Comparison of ENCODE assay signal across 8 cellular contexts in the genomic region with DNA sequence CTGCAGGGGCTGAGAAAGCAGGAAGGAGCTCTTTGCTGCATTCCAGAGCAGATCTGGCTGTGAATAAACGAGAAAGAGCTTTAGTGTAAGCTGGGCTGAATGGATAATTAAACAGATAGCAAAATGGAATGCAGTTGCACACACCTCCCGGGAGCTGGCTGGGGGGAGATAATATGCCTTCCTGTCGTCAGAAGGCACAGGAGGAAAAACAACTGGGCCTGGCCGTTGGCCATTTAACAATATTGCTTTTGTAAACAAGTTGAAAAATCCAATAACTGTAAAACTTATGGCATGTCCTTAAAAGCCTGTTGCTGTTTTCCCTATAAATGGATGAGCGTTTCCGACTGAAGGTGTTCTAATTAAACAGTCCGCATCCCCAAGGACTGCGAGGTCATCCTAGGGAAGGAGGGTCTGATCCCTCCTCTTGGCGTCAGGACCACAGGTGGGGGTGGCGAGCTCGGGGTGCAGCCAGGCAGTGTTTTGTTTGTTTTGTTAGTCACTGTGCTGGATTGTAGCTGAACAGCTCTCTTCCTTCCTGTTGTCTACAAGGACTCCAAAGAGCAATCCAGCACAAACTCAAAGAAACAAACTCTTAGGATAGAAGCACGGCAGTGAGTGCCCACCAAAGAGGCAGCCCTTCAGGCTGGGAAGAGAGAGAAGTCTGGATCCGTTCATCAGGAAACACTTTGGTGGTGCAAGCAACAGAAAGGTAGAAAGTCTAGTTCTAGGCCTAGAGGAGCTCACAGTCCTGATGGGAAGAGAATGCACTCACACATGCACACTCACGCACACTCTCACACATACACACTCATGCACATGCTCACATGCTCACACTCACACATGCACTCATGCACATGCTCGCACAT.
A peak's percentile ranks its signal among the peaks of the same experiment; 100 is the strongest.
DNase-seq lines count a peak whose midpoint lies in the region; ATAC-seq, FAIRE-seq and TF ChIP-seq lines count a peak whose summit lies in the region.

No MANE protein-coding gene starts in this region.

- no peak overlapping the region for H2BK5ac ChIP-seq in neuronal stem cell (ENCODE audit: low read length)

- H3K9me3 Mint-ChIP-seq in activated T-helper 17 cell treated with anti-CD3 and anti-CD28 coated beads, Interleukin-2, amount 50 U/mL, for 72 hours: peaks cover 4% of the 10 kb centered on the region

- no peak for ATAC-seq in activated T-helper 17 cell treated with anti-CD3 and anti-CD28 coated beads, Interleukin-2, amount 50 U/mL, for 72 hours (replicated peaks)
- ATAC-seq in GM21526 (IDR thresholded peaks at IDR 0.05; ENCODE audit: low FRiP score, unreplicated experiment): no peak
- no peak for ATAC-seq in HG02798 (IDR thresholded peaks at IDR 0.05; ENCODE audit: poor library complexity, unreplicated experiment)

- H3K4me2 ChIP-seq in endothelial cell of umbilical vein (ENCODE audit: insufficient read depth, low read length) (peak overlapping the region; percentile 44), neuronal stem cell (ENCODE audit: insufficient read depth, low read length, poor library complexity, severe bottlenecking) (peak overlapping the region; percentile 37)

- no peaks in the 10 kb centered on the region for H4K20me1 ChIP-seq in endothelial cell of umbilical vein (replicated peaks; ENCODE audit: control insufficient read depth, extremely low read depth, insufficient read depth, low read length)

- H3K14ac ChIP-seq in neuronal stem cell (ENCODE audit: low read length): peak overlapping the region; percentile 85

- H3K27me3 Mint-ChIP-seq in activated T-helper 17 cell treated with anti-CD3 and anti-CD28 coated beads, Interleukin-2, amount 50 U/mL, for 72 hours: peaks cover 12% of the 10 kb centered on the region

- peak overlapping the region; percentile 94 for H2BK12ac ChIP-seq in neuronal stem cell (ENCODE audit: low read length)

- H3K79me1 ChIP-seq in neuronal stem cell (ENCODE audit: low read depth, low read length): no peaks in the 10 kb centered on the region

- POLR2A ChIA-PET in endothelial cell of umbilical vein (lab: Charles Lee): no interaction called here

- peak overlapping the region; percentile 88 for H4K8ac ChIP-seq in neuronal stem cell (ENCODE audit: low read depth, low read length)

- H2AFZ ChIP-seq in endothelial cell of umbilical vein (ENCODE audit: low read depth, low read length) (no peak overlapping the region), neuronal stem cell (ENCODE audit: low read length) (peak overlapping the region; percentile 80)

- H3K4me3 ChIP-seq in endothelial cell of umbilical vein (replicated peaks in 1 of 3; ENCODE audit: insufficient read depth in 1 of 3, low read depth in 1 of 3, low read length in 3 of 3): no peak overlapping the region
- H3K4me3 ChIP-seq in neuronal stem cell (ENCODE audit: low read length in 2 of 2): peak overlapping the region; percentile 24 to 66

- no peak for TF ChIP-seq POLR2A in endothelial cell of umbilical vein (IDR thresholded peaks at IDR 0.05; ENCODE audit: low read depth, low read length)

- peak overlapping the region; percentile 91 for H3K18ac ChIP-seq in neuronal stem cell (ENCODE audit: low read length)

- H3K36me3 Mint-ChIP-seq in activated T-helper 17 cell treated with anti-CD3 and anti-CD28 coated beads, Interleukin-2, amount 50 U/mL, for 72 hours (ENCODE audit: low read depth): no peaks in the 10 kb centered on the region

- peak overlapping the region; percentile 34 for H4K91ac ChIP-seq in neuronal stem cell (ENCODE audit: low read depth, low read length, poor library complexity)

- H3K79me2 ChIP-seq in endothelial cell of umbilical vein (ENCODE audit: control insufficient read depth, insufficient read depth, low read length): no peaks in the 10 kb centered on the region

- peak; percentile 59 for DNase-seq in DMS53 treated with DMSO at 0.1 percent for 48 hours (lab: John Stamatoyannopoulos, UW; ENCODE audit: unreplicated experiment)
- DNase-seq in NCI-H82 treated with DMSO at 0.1 percent for 48 hours (lab: John Stamatoyannopoulos, UW; ENCODE audit: unreplicated experiment): peak; percentile 4
- DNase-seq in endothelial cell of umbilical vein (ENCODE audit: low read depth, low spot score): peak; percentile 58
- DNase-seq in neuronal stem cell (ENCODE audit: low spot score): peak; percentile 51
- DNase-seq in epidermal melanocyte (ENCODE audit: insufficient read length, low spot score): no peak

- H3K23ac ChIP-seq in neuronal stem cell (ENCODE audit: low read depth, low read length, poor library complexity): peak overlapping the region; percentile 9

- H3K27ac Mint-ChIP-seq in activated T-helper 17 cell treated with anti-CD3 and anti-CD28 coated beads, Interleukin-2, amount 50 U/mL, for 72 hours: no peak overlapping the region

- no TSS peak for BruUV-seq in endothelial cell of umbilical vein (replicated peaks; lab: Mats Ljungman, UMichigan)

- H2AK5ac ChIP-seq in neuronal stem cell (ENCODE audit: low read depth, low read length): peak overlapping the region; percentile 12

- H3K4me1 Mint-ChIP-seq in activated T-helper 17 cell treated with anti-CD3 and anti-CD28 coated beads, Interleukin-2, amount 50 U/mL, for 72 hours: no peaks in the 10 kb centered on the region

- H3K4me3 Mint-ChIP-seq in activated T-helper 17 cell treated with anti-CD3 and anti-CD28 coated beads, Interleukin-2, amount 50 U/mL, for 72 hours: no peak overlapping the region

- FAIRE-seq in endothelial cell of umbilical vein (lab: Jason Lieb, UNC): peak; percentile 93

- H3K36me3 ChIP-seq in endothelial cell of umbilical vein (ENCODE audit: control insufficient read depth in 2 of 2, extremely low read depth in 1 of 2, insufficient read depth in 2 of 2, low read length in 2 of 2) (no peaks in the 10 kb centered on the region), neuronal stem cell (replicated peaks in 1 of 2; ENCODE audit: control insufficient read depth in 2 of 2, insufficient read depth in 2 of 2, low read length in 2 of 2) (peaks cover 0 to 3% of the 10 kb centered on the region in 2 donors)

- intact Hi-C loops in endothelial cell of umbilical vein (cut with micrococcal nuclease): loop anchor here (2.0 kb wide), 1 partner anchor 25 kb away; no protein-coding TSS in a partner anchor

- CTCF ChIA-PET in endothelial cell of umbilical vein (lab: Charles Lee): interaction anchor here (0.7 to 2.3 kb wide), 7 partner anchors 8 to 49 kb away, joined by 3 to 13 read pairs (median 3); no protein-coding TSS in a partner anchor

- dilution Hi-C loops in endothelial cell of umbilical vein (cut with MboI; ENCODE audit: extremely low pct_ligation_motif_present, low sequenced_read_pairs): loop anchor here (25.0 kb wide), 1 partner anchor 505 kb away; no protein-coding TSS in a partner anchor

- no peak overlapping the region for H2BK120ac ChIP-seq in neuronal stem cell (ENCODE audit: low read depth, low read length)

- no peak for TF ChIP-seq CTCF in endothelial cell of umbilical vein (IDR thresholded peaks at IDR 0.05; ENCODE audit: extremely low read depth in 1 of 2, insufficient read depth in 1 of 2, low read depth in 1 of 2, low read length in 2 of 2)

- H3K9me1 ChIP-seq in endothelial cell of umbilical vein (replicated peaks; ENCODE audit: control insufficient read depth, extremely low read depth, insufficient read depth, low read length): no peaks in the 10 kb centered on the region

- no CpG with 5 or more reads among the region's 15 CpGs for WGBS in neuronal stem cell (ENCODE audit: extremely low coverage in 2 of 2, insufficient read length in 2 of 2, insufficient replicate concordance in 1 of 2), 2 donors

- H3K27ac ChIP-seq in endothelial cell of umbilical vein (ENCODE audit: insufficient read depth, low read depth, low read length) (peak overlapping the region; percentile 21), neuronal stem cell (replicated peaks; ENCODE audit: low read length) (peak overlapping the region; percentile 63)

- H3K9ac ChIP-seq in endothelial cell of umbilical vein (replicated peaks; ENCODE audit: extremely low read depth, insufficient read depth, low read length): no peak overlapping the region
- H3K9ac ChIP-seq in neuronal stem cell (ENCODE audit: low read depth, low read length, poor library complexity): peak overlapping the region; percentile 81

- H2BK15ac ChIP-seq in neuronal stem cell (ENCODE audit: low read length): peak overlapping the region; percentile 42

- no peaks in the 10 kb centered on the region for H3K9me3 ChIP-seq in endothelial cell of umbilical vein (replicated peaks; ENCODE audit: control insufficient read depth, insufficient read depth, low read length)
- peaks cover 0 to 18% of the 10 kb centered on the region in 2 donors for H3K9me3 ChIP-seq in neuronal stem cell (replicated peaks in 1 of 2; ENCODE audit: control insufficient read depth in 2 of 2, insufficient read depth in 1 of 2, low read depth in 1 of 2, low read length in 2 of 2)

- H3K4me1 ChIP-seq in endothelial cell of umbilical vein (ENCODE audit: control insufficient read depth, extremely low read depth, insufficient read depth, low read length): peaks cover 14% of the 10 kb centered on the region
- H3K4me1 ChIP-seq in neuronal stem cell (ENCODE audit: control insufficient read depth in 2 of 2, insufficient read depth in 1 of 2, low read depth in 1 of 2, low read length in 2 of 2): peaks cover 11 to 13% of the 10 kb centered on the region in 2 donors

- peak overlapping the region; percentile 6 for H3K4ac ChIP-seq in neuronal stem cell (ENCODE audit: low read length)

- no peaks in the 10 kb centered on the region for H3K27me3 ChIP-seq in endothelial cell of umbilical vein (ENCODE audit: control insufficient read depth in 2 of 2, insufficient read depth in 2 of 2, low read length in 2 of 2)
- peaks cover 0 to 2% (median 0%) of the 10 kb centered on the region in 3 experiments for H3K27me3 ChIP-seq in neuronal stem cell (ENCODE audit: control insufficient read depth in 3 of 3, insufficient read depth in 3 of 3, low read depth in 1 of 3, low read length in 3 of 3)

TF ChIP-seq in endothelial cell of umbilical vein, 7 proteins besides CTCF, POLR2A, EP300 and RAD21:
- TF ChIP-seq, protein P1, sequence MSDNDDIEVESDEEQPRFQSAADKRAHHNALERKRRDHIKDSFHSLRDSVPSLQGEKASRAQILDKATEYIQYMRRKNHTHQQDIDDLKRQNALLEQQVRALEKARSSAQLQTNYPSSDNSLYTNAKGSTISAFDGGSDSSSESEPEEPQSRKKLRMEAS (IDR thresholded peaks at IDR 0.05; ENCODE audit: insufficient read depth, insufficient read length): no peak
- TF ChIP-seq JUN (IDR thresholded peaks at IDR 0.05; ENCODE audit: borderline replicate concordance, insufficient read depth, insufficient read length, low read depth) (peak; percentile 53), FOS (IDR thresholded peaks at IDR 0.05; ENCODE audit: borderline replicate concordance, insufficient read depth, low read length) (no peak), POLR2AphosphoS5 (IDR thresholded peaks at IDR 0.05; ENCODE audit: insufficient read depth, low read depth, low read length) (peak; percentile 52)

Comparison
In these comparisons a context has a peak if more than half of its experiments do, and no peak if none do; other contexts are left out.
1. H3K4me3 ChIP-seq: peak in neuronal stem cell (2 of 2); none in endothelial cell of umbilical vein (0 of 3).